In genomic region chr17:16037636-16038035, GRCh38 we compare ENCODE assay signal across 12 cellular contexts. TPM values are rescaled to one million over a fixed set of nuclear protein-coding genes. Genes with fewer than 3 reads are reported as not detected.
DNase-seq lines count a peak whose midpoint lies in the region; ATAC-seq and TF ChIP-seq lines count a peak whose summit lies in the region.
"Had no signal": no experiment of that assay in that cellular context is flagged by ENCODE, and none has a peak within 500 bp of the region (broad histone marks: within the 10 kb centered on the region; RNA-seq: fewer than 3 reads in every experiment).

No MANE protein-coding gene starts in this region.

- H3K9me3 ChIP-seq in A673 (ENCODE audit: low read depth, low read length, poor library complexity, severe bottlenecking) = no peaks in the 10 kb centered on the region
- peaks cover 4% of the 10 kb centered on the region for H3K9me3 ChIP-seq in mesenchymal stem cell (ENCODE audit: control insufficient read depth, low read length)
- H3K9me3 ChIP-seq: lower lobe of right lung, tibial nerve had no signal

- no peak overlapping the region for H3K23ac ChIP-seq in mesenchymal stem cell (ENCODE audit: low read length in 2 of 2)

- H3K4me1 ChIP-seq in A673 (ENCODE audit: insufficient read depth, low read length, poor library complexity, severe bottlenecking) (no peaks in the 10 kb centered on the region), mesenchymal stem cell (ENCODE audit: control insufficient read depth, insufficient read depth, low read depth, low read length) (no peaks in the 10 kb centered on the region)
- H3K4me1 ChIP-seq: lower lobe of right lung had no signal

- H4K8ac ChIP-seq in mesenchymal stem cell (ENCODE audit: low read length) = no peak overlapping the region

- no TSS peak for BruUV-seq in A673 (replicated peaks; lab: Mats Ljungman, UMichigan)

- no peak overlapping the region for H3K4ac ChIP-seq in mesenchymal stem cell (ENCODE audit: low read depth in 1 of 2, low read length in 2 of 2)

- H3K4me3 Mint-ChIP-seq in HFFc6 = no peak overlapping the region

- peaks cover 49% of the 10 kb centered on the region for H3K36me3 Mint-ChIP-seq in HFFc6 (ENCODE audit: low read depth)

- H3K9ac ChIP-seq in mesenchymal stem cell (ENCODE audit: low read length) = peak overlapping the region; percentile 39

- H3K27ac ChIP-seq in A673 (ENCODE audit: low read depth, low read length, poor library complexity, severe bottlenecking) (peak overlapping the region; percentile 10), mesenchymal stem cell (ENCODE audit: low read length, poor library complexity, severe bottlenecking) (peak overlapping the region; percentile 57)
- H3K27ac ChIP-seq: lower lobe of right lung, tibial nerve had no signal

- TF ChIP-seq CTCF in A673 (conservative IDR thresholded peaks at IDR 0.05; ENCODE audit: low read depth, low read length) (no peak), HFFc6 (IDR thresholded peaks at IDR 0.05) (no peak), astrocyte of the cerebellum (IDR thresholded peaks at IDR 0.05; ENCODE audit: low read depth, low read length, missing control alignments) (no peak)

- peaks cover 9% of the 10 kb centered on the region for H3K79me1 ChIP-seq in mesenchymal stem cell (replicated peaks; ENCODE audit: low read length, poor library complexity, severe bottlenecking)

- peaks cover 2% of the 10 kb centered on the region; the same call in 1 of the 2 replicates for H3K27me3 Mint-ChIP-seq in HFFc6 (ENCODE audit: insufficient read depth)

- H2BK15ac ChIP-seq in mesenchymal stem cell (ENCODE audit: low read depth, poor library complexity, severe bottlenecking) = no peak overlapping the region

- no peak overlapping the region for H2BK12ac ChIP-seq in mesenchymal stem cell (ENCODE audit: low read length in 2 of 2)

- H2BK5ac ChIP-seq in mesenchymal stem cell (ENCODE audit: low read depth, low read length, poor library complexity, severe bottlenecking) = no peak overlapping the region

- H3K4me3 ChIP-seq in A673 (ENCODE audit: low read depth, low read length, poor library complexity, severe bottlenecking) = no peak overlapping the region
- no peak overlapping the region for H3K4me3 ChIP-seq in astrocyte of the cerebellum (ENCODE audit: low read depth, low read length)
- H3K4me3 ChIP-seq in mesenchymal stem cell (ENCODE audit: insufficient read depth in 1 of 2, low read depth in 1 of 2, low read length in 2 of 2) = no peak overlapping the region
- H3K4me3 ChIP-seq: lower lobe of right lung, tibial nerve had no signal

- peaks cover 45% of the 10 kb centered on the region for H3K4me1 Mint-ChIP-seq in HFFc6 (ENCODE audit: low read depth)

- H2AFZ ChIP-seq in mesenchymal stem cell (ENCODE audit: low read depth, low read length) = no peak overlapping the region

- peak overlapping the region; percentile 47 for H3K27ac Mint-ChIP-seq in HFFc6

- H3K36me3 ChIP-seq in A673 (ENCODE audit: insufficient read depth, low read length, poor library complexity, severe bottlenecking) (peaks cover 73% of the 10 kb centered on the region), mesenchymal stem cell (ENCODE audit: control insufficient read depth in 1 of 2, insufficient read depth in 2 of 2, low read depth in 1 of 2, low read length in 2 of 2) (peaks cover 23 to 89% of the 10 kb centered on the region in 2 experiments)

- H3K14ac ChIP-seq in mesenchymal stem cell (ENCODE audit: low read length in 2 of 2) = no peak overlapping the region

- no peak overlapping the region for H4K91ac ChIP-seq in mesenchymal stem cell (ENCODE audit: low read length)

- no peak overlapping the region for H2BK120ac ChIP-seq in mesenchymal stem cell (ENCODE audit: low read depth, low read length)

- no peaks in the 10 kb centered on the region for H3K9me3 Mint-ChIP-seq in HFFc6

- ATAC-seq in GM18907 (IDR thresholded peaks at IDR 0.05; ENCODE audit: unreplicated experiment) = no peak
- ATAC-seq: lower lobe of right lung had no signal

- no peaks in the 10 kb centered on the region for H3K27me3 ChIP-seq in A673 (replicated peaks; ENCODE audit: insufficient read depth, low read depth, low read length, poor library complexity)
- no peaks in the 10 kb centered on the region for H3K27me3 ChIP-seq in mesenchymal stem cell (ENCODE audit: control insufficient read depth in 1 of 2, insufficient read depth in 1 of 2, low read length in 2 of 2)
- H3K27me3 ChIP-seq: tibial nerve had no signal

- H3K4me2 ChIP-seq in mesenchymal stem cell (ENCODE audit: low read length, poor library complexity, severe bottlenecking) = peak overlapping the region; percentile 19

- POLR2A ChIA-PET in A673 (lab: Charles Lee; ENCODE audit: low non-redundant PET) = no interaction called here

- CTCF ChIA-PET in A673 (lab: Charles Lee) = no interaction called here

- no peak overlapping the region for H2AK5ac ChIP-seq in mesenchymal stem cell (ENCODE audit: low read length, severe bottlenecking)

- H3K18ac ChIP-seq in mesenchymal stem cell (ENCODE audit: low read depth in 1 of 2, low read length in 2 of 2) = no peak overlapping the region

- intact Hi-C loops in A673 (cut with micrococcal nuclease; ENCODE audit: unreplicated experiment) = no loop called here

- in situ Hi-C loops in astrocyte of the cerebellum (cut with HindIII; ENCODE audit: low sequenced_read_pairs) = loop anchor here (10.0 kb wide), 1 partner anchor 93 kb away; the partner anchor contains the start of gene ADORA2B

- no peak for DNase-seq in A673 (ENCODE audit: low spot score)
- DNase-seq in HFFc6 = no peak
- DNase-seq in astrocyte of the cerebellum (ENCODE audit: low read depth) = peak; percentile 12
- DNase-seq in mesenchymal stem cell = no peak
- DNase-seq in COLO829 (ENCODE audit: low spot score) = no peak
- no peak for DNase-seq in SHP77 (lab: John Stamatoyannopoulos, UW)
- no peak for DNase-seq in A172 (ENCODE audit: low spot score)
- DNase-seq: C1 segment of cervical spinal cord, lower lobe of right lung, NCI-H2081 treated with DMSO at 0.1 percent for 48 hours had no signal

RNA-seq across cellular contexts. Expression of gene TTC19, which starts 38.0 kb away (rescaled TPM):
- 44.5 and 53.8 TPM in 2 replicates for total RNA-seq in A673 (2021)
- 10 to 100 TPM; 10.4 to 15.4 (median 12.4) TPM for total RNA-seq in HFFc6 (2021; fragmentation: NEBNext Ultra II Directional; extraction: Animal tissue kit (Norgen Biotek cat#: 25700))
- polyA plus RNA-seq in mesenchymal stem cell (2013, experiment 1 of 2) = 14.5 TPM
- 15.3 TPM for polyA plus RNA-seq in mesenchymal stem cell (2013, experiment 2 of 2)
- total RNA-seq in A172 (2014; rRNA removed; shearing (Covaris generic)) = 65.0 and 74.9 TPM in 2 replicates

RNA-seq across cellular contexts. Expression of gene ZSWIM7, which starts 38.1 kb away (rescaled TPM):
- total RNA-seq in A673 (2021) = 28.7 and 39.8 TPM in 2 replicates
- 10 to 100 TPM; 11.4 to 17.7 (median 15.5) TPM for total RNA-seq in HFFc6 (2021; fragmentation: NEBNext Ultra II Directional; extraction: Animal tissue kit (Norgen Biotek cat#: 25700))
- polyA plus RNA-seq in mesenchymal stem cell (2013, experiment 1 of 2) = 16.4 TPM
- polyA plus RNA-seq in mesenchymal stem cell (2013, experiment 2 of 2) = 16.5 TPM
- 33.6 and 42.1 TPM in 2 replicates for total RNA-seq in A172 (2014; rRNA removed; shearing (Covaris generic))
